18 cellular contexts compared by ENCODE assay signal in genomic region chr15:63084806-63085205, GRCh38. TPM values are rescaled to one million over a fixed set of nuclear protein-coding genes. Genes with fewer than 3 reads are reported as not detected.
A peak's percentile ranks its signal among the peaks of the same experiment; 100 is the strongest.
DNase-seq lines count a peak whose midpoint lies in the region; ATAC-seq and TF ChIP-seq lines count a peak whose summit lies in the region.
"Had no signal": no experiment of that assay in that cellular context is flagged by ENCODE, and none has a peak within 500 bp of the region (broad histone marks: within the 10 kb centered on the region; RNA-seq: fewer than 3 reads in every experiment).

No MANE protein-coding gene starts in this region.

- no peak overlapping the region for H2BK15ac ChIP-seq in H9 (ENCODE audit: low read depth, low read length)

- H3K9me3 Mint-ChIP-seq in H9 (no peaks in the 10 kb centered on the region; a peak in 2 of 5 replicates), WTC11 (no peaks in the 10 kb centered on the region)
- H3K9me3 Mint-ChIP-seq: CD4-positive, alpha-beta memory T cell; GM23338; HFFc6 had no signal

- ATAC-seq in WTC11 (no peak), HG03354 (IDR thresholded peaks at IDR 0.05; ENCODE audit: poor library complexity, severe bottlenecking, unreplicated experiment) (no peak)
- ATAC-seq: GM12878, GM23338 had no signal

- H4K5ac ChIP-seq in H9 (ENCODE audit: insufficient read length, low read depth, low read length): no peak overlapping the region

- H3K27me3 Mint-ChIP-seq in H9 (ENCODE audit: low read depth): no peaks in the 10 kb centered on the region
- no peaks in the 10 kb centered on the region; the same call in 1 of the 2 replicates for H3K27me3 Mint-ChIP-seq in WTC11 (ENCODE audit: low read depth)

- peaks cover 67 to 68% of the 10 kb centered on the region in 2 experiments for H3K4me1 Mint-ChIP-seq in H9
- H3K4me1 Mint-ChIP-seq in WTC11: peaks cover 71% of the 10 kb centered on the region
- H3K4me1 Mint-ChIP-seq: CD4-positive, alpha-beta memory T cell had no signal

- H3K27ac ChIP-seq in H9 (ENCODE audit: insufficient read length, low read depth, low read length): no peak overlapping the region
- H3K27ac ChIP-seq in liver (ENCODE audit: low read depth in 1 of 2, low read length in 2 of 2): no peak overlapping the region

- no peak overlapping the region for H3K4me3 ChIP-seq in liver (ENCODE audit: low read depth in 1 of 3, low read length in 3 of 3)
- H3K4me3 ChIP-seq: GM12878, GM23338, HAP-1 had no signal

- no peak for DNase-seq in H9
- DNase-seq in WTC11 (ENCODE audit: low spot score): no peak
- no peak for DNase-seq in COR-L47 (lab: John Stamatoyannopoulos, UW)
- DNase-seq in NCI-H1694 (lab: John Stamatoyannopoulos, UW): no peak
- DNase-seq: 8988T; C1 segment of cervical spinal cord; Caco-2; CD4-positive, alpha-beta memory T cell; DMS153; DMS79; EL; GDM1; HFFc6 had no signal

- H3K4me1 ChIP-seq in H9 (ENCODE audit: insufficient read depth, low read length) (peaks cover 23% of the 10 kb centered on the region; the same call in 1 of the 2 replicates), liver (ENCODE audit: control insufficient read depth in 4 of 4, insufficient read depth in 4 of 4, low read length in 3 of 4) (no peaks in the 10 kb centered on the region)

- no peak overlapping the region for H2AFZ ChIP-seq in H9 (ENCODE audit: low read length)
- H2AFZ ChIP-seq: GM23338 had no signal

- H3K36me3 Mint-ChIP-seq in H9 (ENCODE audit: insufficient read depth in 1 of 3, low read depth in 3 of 3) (no peaks in the 10 kb centered on the region; a peak in 2 of 7 replicates), WTC11 (no peaks in the 10 kb centered on the region)
- H3K36me3 Mint-ChIP-seq: CD4-positive, alpha-beta memory T cell had no signal

- no peak overlapping the region for H2AK5ac ChIP-seq in H9 (ENCODE audit: insufficient read length, low read length)

- no peaks in the 10 kb centered on the region for H3K23me2 ChIP-seq in H9 (ENCODE audit: insufficient read length, low read depth, low read length, poor library complexity, severe bottlenecking)

- H3K9ac ChIP-seq in H9 (ENCODE audit: extremely low read depth, insufficient read length, low read length) (no peak overlapping the region), liver (ENCODE audit: low read depth in 1 of 2, low read length in 2 of 2) (no peak overlapping the region)

- H3K27ac Mint-ChIP-seq in H9: peak overlapping the region in 2 of 3 experiments; percentile 28; a peak in 1 of 7 replicates
- peak overlapping the region; percentile 33 for H3K27ac Mint-ChIP-seq in WTC11
- H3K27ac Mint-ChIP-seq: CD4-positive, alpha-beta memory T cell; GM23338; HFFc6 had no signal

- H3T11ph ChIP-seq in H9 (ENCODE audit: low read length): no peak overlapping the region

- H3K9me3 ChIP-seq in H9 (ENCODE audit: control insufficient read depth, low read depth, low read length): no peaks in the 10 kb centered on the region
- H3K9me3 ChIP-seq in liver (ENCODE audit: control insufficient read depth in 4 of 4, low read length in 3 of 4): no peaks in the 10 kb centered on the region
- H3K9me3 ChIP-seq: Caco-2, HAP-1 had no signal

- H3K18ac ChIP-seq in H9 (ENCODE audit: insufficient read length, low read depth, low read length): no peak overlapping the region

- TF ChIP-seq CTCF in H9 (conservative IDR thresholded peaks at IDR 0.05) (no peak), WTC11 (IDR thresholded peaks at IDR 0.05) (no peak), liver (IDR thresholded peaks at IDR 0.05; ENCODE audit: low read depth, low read length, missing input control) (no peak)

- H2BK12ac ChIP-seq in H9 (ENCODE audit: insufficient read length, low read depth, low read length): no peak overlapping the region

- H3K27me3 ChIP-seq in H9 (ENCODE audit: insufficient read depth, low read length) (no peaks in the 10 kb centered on the region), liver (ENCODE audit: control insufficient read depth in 4 of 4, insufficient read depth in 4 of 4, low read length in 3 of 4) (no peaks in the 10 kb centered on the region)

- H3K4me2 ChIP-seq in H9 (ENCODE audit: insufficient read depth, insufficient read length, low read length): no peak overlapping the region
- H3K4me2 ChIP-seq: GM23338 had no signal

- H3K4ac ChIP-seq in H9 (ENCODE audit: low read depth, low read length): no peak overlapping the region

- no peak overlapping the region for H2BK120ac ChIP-seq in H9 (ENCODE audit: low read depth, low read length, poor library complexity, severe bottlenecking)

- H3K56ac ChIP-seq in H9 (ENCODE audit: insufficient read length, low read depth, low read length): no peak overlapping the region

- POLR2A ChIA-PET in WTC11 (lab: Charles Lee): no interaction called here

- CTCF ChIA-PET in WTC11 (lab: Charles Lee): interaction anchor here (2.6 kb wide), 1 partner anchor 37 kb away, joined by 12 read pairs; no protein-coding TSS in a partner anchor

- H3K4me3 Mint-ChIP-seq in H9: no peak overlapping the region
- no peak overlapping the region for H3K4me3 Mint-ChIP-seq in WTC11
- H3K4me3 Mint-ChIP-seq: CD4-positive, alpha-beta memory T cell; GM23338; HFFc6 had no signal

- H2BK20ac ChIP-seq in H9 (ENCODE audit: low read depth, low read length, poor library complexity, severe bottlenecking): no peak overlapping the region

- H4K20me1 ChIP-seq in H9 (ENCODE audit: control insufficient read depth, insufficient read depth, insufficient read length): no peaks in the 10 kb centered on the region

- H3K36me3 ChIP-seq in liver (ENCODE audit: control insufficient read depth in 4 of 4, insufficient read depth in 3 of 4, low read depth in 1 of 4, low read length in 3 of 4): no peaks in the 10 kb centered on the region
- H3K36me3 ChIP-seq: HAP-1 had no signal

- no peaks in the 10 kb centered on the region for H3K79me1 ChIP-seq in H9 (ENCODE audit: insufficient read depth, low read depth, low read length, poor library complexity, severe bottlenecking)

- no CpG with 5 or more reads among the region's 1 CpG for WGBS in H9 (ENCODE audit: extremely low coverage, insufficient read length, low lambda C conversion rate)
- 89% methylated on average over 1 of the region's 1 CpG for WGBS in liver

- H3K23ac ChIP-seq in H9 (ENCODE audit: insufficient read length, low read depth, low read length): no peak overlapping the region

- no peak overlapping the region for H2BK5ac ChIP-seq in H9 (ENCODE audit: insufficient read length, low read length)

- peak in 1 of 2 donors; percentile 13 for TF ChIP-seq RAD21 in liver (IDR thresholded peaks at IDR 0.05)

- H4K8ac ChIP-seq in H9 (replicated peaks; ENCODE audit: insufficient read length, low read depth, low read length): no peak overlapping the region

- no peak overlapping the region for H3K14ac ChIP-seq in H9 (ENCODE audit: insufficient read depth, low read length)

- H3K79me2 ChIP-seq in H9 (ENCODE audit: insufficient read depth, low read length): no peaks in the 10 kb centered on the region

- no peak overlapping the region for H4K91ac ChIP-seq in H9 (ENCODE audit: insufficient read length, low read depth, low read length)

TF ChIP-seq in WTC11, 78 proteins besides CTCF, POLR2A, EP300 and RAD21 (continues in another document):
- no peak for TF ChIP-seq MXD4 (CRISPR knock-in tag; IDR thresholded peaks at IDR 0.05; ENCODE audit: borderline replicate concordance)
- no peak for TF ChIP-seq GRHL2 (CRISPR knock-in tag; IDR thresholded peaks at IDR 0.05; ENCODE audit: insufficient replicate concordance, severe bottlenecking)
- TF ChIP-seq CBFB (CRISPR knock-in tag; IDR thresholded peaks at IDR 0.05; ENCODE audit: low read depth): no peak
- TF ChIP-seq TP53 (CRISPR knock-in tag; IDR thresholded peaks at IDR 0.05): no peak
- TF ChIP-seq TEAD4 (CRISPR knock-in tag; IDR thresholded peaks at IDR 0.05): no peak
- TF ChIP-seq TCF7 (CRISPR knock-in tag; IDR thresholded peaks at IDR 0.05; ENCODE audit: low read depth): no peak
- no peak for TF ChIP-seq ETV6 (CRISPR knock-in tag; IDR thresholded peaks at IDR 0.05)
- no peak for TF ChIP-seq ZNF416 (CRISPR knock-in tag; IDR thresholded peaks at IDR 0.05)

TF ChIP-seq in liver, 16 proteins besides CTCF, POLR2A, EP300 and RAD21 (continues in another document):
- TF ChIP-seq GABPA (IDR thresholded peaks at IDR 0.05 in 1 of 2, conservative IDR thresholded peaks at IDR 0.05 in 1 of 2) (no peak), SP1 (IDR thresholded peaks at IDR 0.05) (peak; percentile 31), FOXA1 (IDR thresholded peaks at IDR 0.05) (no peak), REST (IDR thresholded peaks at IDR 0.05) (no peak), MAX (IDR thresholded peaks at IDR 0.05) (no peak), EGR1 (IDR thresholded peaks at IDR 0.05; ENCODE audit: low read depth in 2 of 2) (no peak)

RNA-seq across cellular contexts. Expression of gene LACTB, which starts 36.9 kb away (rescaled TPM):
- total RNA-seq in H9 (2021) (10.3 and 10.6 TPM in 2 replicates), WTC11 (2021) (14.9 to 17.2 TPM (median 14.9 TPM) in 3 replicates), liver (10 to 100 TPM; 13.2 to 19.7 TPM)
- polyA plus RNA-seq in liver: 10 to 100 TPM; 18.5 to 25.3 TPM

RNA-seq across cellular contexts. Expression of gene TPM1, which starts 42.3 kb away (rescaled TPM):
- 731 and 748 TPM in 2 replicates for total RNA-seq in H9 (2021)
- total RNA-seq in WTC11 (2021): 370 to 421 TPM (median 382 TPM) in 3 replicates
- total RNA-seq in liver: 100 to 1,000 TPM in 1 of 2 donors, 10 to 100 TPM in 1; 64.7 to 101 TPM
- polyA plus RNA-seq in liver: 10 to 100 TPM; 69.6 to 73.3 TPM
